ENCODE assay signal across 22 cellular contexts in the genomic region with DNA sequence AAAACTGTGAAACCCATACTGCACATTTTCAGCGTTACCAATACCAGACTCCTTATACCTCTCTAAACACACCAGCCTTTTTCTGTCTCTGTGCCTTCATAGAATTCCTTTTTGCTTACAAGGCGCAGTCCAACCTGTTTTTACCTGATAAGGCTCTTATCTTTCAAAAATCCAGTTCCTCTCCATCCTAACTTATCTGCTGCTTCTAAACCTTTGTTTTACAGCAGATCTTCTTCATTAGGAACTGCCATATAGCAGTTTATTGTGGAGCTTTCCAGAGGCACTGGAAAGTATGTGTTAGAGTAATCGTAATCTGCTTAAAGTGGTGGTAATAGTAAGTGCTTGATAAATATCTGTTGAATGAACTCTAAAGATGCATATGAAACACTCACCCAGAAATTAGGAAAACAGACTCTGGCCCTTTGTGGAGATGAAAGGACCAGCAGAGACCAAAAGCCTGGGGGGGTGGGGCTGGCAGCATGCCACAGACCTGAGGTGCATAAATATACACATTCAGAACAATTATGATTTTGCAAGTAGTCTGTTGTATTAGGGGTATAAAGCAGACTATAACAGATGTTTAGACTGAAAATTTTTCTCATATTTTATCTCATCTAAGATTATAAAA. TPM values are rescaled to one million over a fixed set of nuclear protein-coding genes. Genes with fewer than 3 reads are reported as not detected.
"Had no signal": no experiment of that assay in that cellular context is flagged by ENCODE, and none has a peak within 500 bp of the region (broad histone marks: within the 10 kb centered on the region; RNA-seq: fewer than 3 reads in every experiment).

No MANE protein-coding gene starts in this region.

- H3K9me3 Mint-ChIP-seq: activated naive CD4-positive, alpha-beta T cell treated with anti-CD3 and anti-CD28 coated beads, Interleukin-2, amount 50 U/mL, for 24 hours; activated T-helper 1 cell treated with anti-CD3 and anti-CD28 coated beads, Interleukin-12 subunit alpha, Interleukin-12 subunit beta, Interleukin-2, Interleukin-4 antibody, amounts not matched to agents 30 ng/mL and 10 ng/mL and 1 ng/mL, durations not matched to agents 14 hours and 24 hours and 36 hours; natural killer cell treated with Interleukin-12 subunit alpha and Interleukin-12 subunit beta and Interleukin-15 and Interleukin-18, amount 100 ng/mL, for 72 hours; stimulated activated effector memory CD8-positive, alpha-beta T cell treated with anti-CD3 and anti-CD28 coated beads, Interleukin-12 subunit alpha, Interleukin-12 subunit beta, amount 100 ng/mL, for 72 hours; stimulated activated naive CD8-positive, alpha-beta T cell treated with anti-CD3 and anti-CD28 coated beads, Interleukin-15, amount 100 ng/mL, for 72 hours; T-helper 2 cell treated with Interferon-gamma antibody and Interleukin-4, amounts not matched to agents 5 μg/mL and 100 μg/mL, for 36 hours had no signal

- H3K36me3 Mint-ChIP-seq: activated naive CD4-positive, alpha-beta T cell treated with anti-CD3 and anti-CD28 coated beads, Interleukin-2, amount 50 U/mL, for 24 hours; memory B cell; natural killer cell treated with Interleukin-12 subunit alpha and Interleukin-12 subunit beta and Interleukin-15 and Interleukin-18, amount 100 ng/mL, for 72 hours; stimulated activated effector memory CD8-positive, alpha-beta T cell treated with anti-CD3 and anti-CD28 coated beads, Interleukin-12 subunit alpha, Interleukin-12 subunit beta, amount 100 ng/mL, for 72 hours had no signal

- H3K9me3 ChIP-seq: body of pancreas, neutrophil, pancreas, right lobe of liver, transverse colon, uterus had no signal

- H3K4me1 Mint-ChIP-seq: activated naive CD4-positive, alpha-beta T cell treated with anti-CD3 and anti-CD28 coated beads, Interleukin-2, amount 50 U/mL, for 24 hours; memory B cell; stimulated activated effector memory CD8-positive, alpha-beta T cell treated with anti-CD3 and anti-CD28 coated beads, Interleukin-12 subunit alpha, Interleukin-12 subunit beta, amount 100 ng/mL, for 72 hours had no signal

- H3K27ac Mint-ChIP-seq: activated CD8-positive, alpha-beta T cell treated with anti-CD3 and anti-CD28 coated beads, Interleukin-2, amount 10 ng/mL, durations not matched to agents 7 days and 5 days; activated naive CD4-positive, alpha-beta T cell treated with anti-CD3 and anti-CD28 coated beads, Interleukin-2, amount 50 U/mL, for 24 hours; activated T-helper 1 cell treated with anti-CD3 and anti-CD28 coated beads, Interleukin-12 subunit alpha, Interleukin-12 subunit beta, Interleukin-2, Interleukin-4 antibody, amounts not matched to agents 30 ng/mL and 10 ng/mL and 1 ng/mL, durations not matched to agents 14 hours and 24 hours and 36 hours; memory B cell; natural killer cell treated with Interleukin-12 subunit alpha and Interleukin-12 subunit beta and Interleukin-15 and Interleukin-18, amount 100 ng/mL, for 72 hours; stimulated activated effector memory CD8-positive, alpha-beta T cell treated with anti-CD3 and anti-CD28 coated beads, Interleukin-12 subunit alpha, Interleukin-12 subunit beta, amount 100 ng/mL, for 72 hours; T-helper 2 cell treated with Interferon-gamma antibody and Interleukin-4, amounts not matched to agents 5 μg/mL and 100 μg/mL, for 36 hours had no signal

- H3K4me1 ChIP-seq: pancreas, right lobe of liver, uterus had no signal

- H3K4me3 ChIP-seq: body of pancreas, cardiac muscle cell, pancreas, right lobe of liver, transverse colon, uterus had no signal

- ATAC-seq: activated CD8-positive, alpha-beta T cell treated with anti-CD3 and anti-CD28 coated beads, Interleukin-2, amount 10 ng/mL, durations not matched to agents 7 days and 5 days; body of pancreas; natural killer cell treated with Interleukin-12 subunit alpha and Interleukin-12 subunit beta and Interleukin-15 and Interleukin-18, amount 100 ng/mL, for 72 hours; pancreas; right lobe of liver; stimulated activated effector memory CD8-positive, alpha-beta T cell treated with anti-CD3 and anti-CD28 coated beads, Interleukin-12 subunit alpha, Interleukin-12 subunit beta, amount 100 ng/mL, for 72 hours; stimulated activated naive CD8-positive, alpha-beta T cell treated with anti-CD3 and anti-CD28 coated beads, Interleukin-15, amount 100 ng/mL, for 72 hours had no signal

- DNase-seq: activated CD4-positive, alpha-beta T cell treated with anti-CD3 and anti-CD28 coated beads for 1 hour; activated CD4-positive, alpha-beta T cell treated with anti-CD3 and anti-CD28 coated beads, Interleukin-2, amount 50 U/mL, for 1 hour; activated CD8-positive, alpha-beta T cell treated with anti-CD3 and anti-CD28 coated beads, Interleukin-2, amount 10 ng/mL, durations not matched to agents 7 days and 5 days; activated gamma-delta T cell treated with Interleukin-2 at 50 U/mL for 16 hours; cortex of kidney; foreskin fibroblast; right lobe of liver; small intestine; stimulated activated CD4-positive, alpha-beta T cell treated with anti-CD3 and anti-CD28 coated beads, Interleukin-2, amount 100 ng/mL, for 24 hours; stimulated activated naive CD8-positive, alpha-beta T cell treated with anti-CD3 and anti-CD28 coated beads, Interleukin-15, amount 100 ng/mL, for 72 hours; transverse colon; uterus had no signal

- H3K27ac ChIP-seq: body of pancreas, cardiac muscle cell, neutrophil, pancreas, right lobe of liver had no signal

- H3K27me3 ChIP-seq: body of pancreas, cardiac muscle cell, neutrophil, pancreas, right lobe of liver, transverse colon, uterus had no signal

- H3K36me3 ChIP-seq: cardiac muscle cell, neutrophil, pancreas, right lobe of liver, transverse colon, uterus had no signal

- H3K4me3 Mint-ChIP-seq: activated CD8-positive, alpha-beta T cell treated with anti-CD3 and anti-CD28 coated beads, Interleukin-2, amount 10 ng/mL, durations not matched to agents 7 days and 5 days; activated naive CD4-positive, alpha-beta T cell treated with anti-CD3 and anti-CD28 coated beads, Interleukin-2, amount 50 U/mL, for 24 hours; activated T-helper 1 cell treated with anti-CD3 and anti-CD28 coated beads, Interleukin-12 subunit alpha, Interleukin-12 subunit beta, Interleukin-2, Interleukin-4 antibody, amounts not matched to agents 30 ng/mL and 10 ng/mL and 1 ng/mL, durations not matched to agents 14 hours and 24 hours and 36 hours; memory B cell; natural killer cell treated with Interleukin-12 subunit alpha and Interleukin-12 subunit beta and Interleukin-15 and Interleukin-18, amount 100 ng/mL, for 72 hours; stimulated activated effector memory CD8-positive, alpha-beta T cell treated with anti-CD3 and anti-CD28 coated beads, Interleukin-12 subunit alpha, Interleukin-12 subunit beta, amount 100 ng/mL, for 72 hours; stimulated activated naive CD8-positive, alpha-beta T cell treated with anti-CD3 and anti-CD28 coated beads, Interleukin-15, amount 100 ng/mL, for 72 hours; T-helper 2 cell treated with Interferon-gamma antibody and Interleukin-4, amounts not matched to agents 5 μg/mL and 100 μg/mL, for 36 hours had no signal

RNA-seq across cellular contexts. Expression of a gene that starts 29.3 kb away (rescaled TPM):
- total RNA-seq: activated T-helper 1 cell treated with anti-CD3 and anti-CD28 coated beads, Interleukin-12 subunit alpha, Interleukin-12 subunit beta, Interleukin-2, Interleukin-4 antibody, amounts not matched to agents 30 ng/mL and 10 ng/mL and 1 ng/mL, durations not matched to agents 14 hours and 24 hours and 36 hours had no signal
